Comparison of ENCODE assay signal across 1 cellular context in the genomic region with DNA sequence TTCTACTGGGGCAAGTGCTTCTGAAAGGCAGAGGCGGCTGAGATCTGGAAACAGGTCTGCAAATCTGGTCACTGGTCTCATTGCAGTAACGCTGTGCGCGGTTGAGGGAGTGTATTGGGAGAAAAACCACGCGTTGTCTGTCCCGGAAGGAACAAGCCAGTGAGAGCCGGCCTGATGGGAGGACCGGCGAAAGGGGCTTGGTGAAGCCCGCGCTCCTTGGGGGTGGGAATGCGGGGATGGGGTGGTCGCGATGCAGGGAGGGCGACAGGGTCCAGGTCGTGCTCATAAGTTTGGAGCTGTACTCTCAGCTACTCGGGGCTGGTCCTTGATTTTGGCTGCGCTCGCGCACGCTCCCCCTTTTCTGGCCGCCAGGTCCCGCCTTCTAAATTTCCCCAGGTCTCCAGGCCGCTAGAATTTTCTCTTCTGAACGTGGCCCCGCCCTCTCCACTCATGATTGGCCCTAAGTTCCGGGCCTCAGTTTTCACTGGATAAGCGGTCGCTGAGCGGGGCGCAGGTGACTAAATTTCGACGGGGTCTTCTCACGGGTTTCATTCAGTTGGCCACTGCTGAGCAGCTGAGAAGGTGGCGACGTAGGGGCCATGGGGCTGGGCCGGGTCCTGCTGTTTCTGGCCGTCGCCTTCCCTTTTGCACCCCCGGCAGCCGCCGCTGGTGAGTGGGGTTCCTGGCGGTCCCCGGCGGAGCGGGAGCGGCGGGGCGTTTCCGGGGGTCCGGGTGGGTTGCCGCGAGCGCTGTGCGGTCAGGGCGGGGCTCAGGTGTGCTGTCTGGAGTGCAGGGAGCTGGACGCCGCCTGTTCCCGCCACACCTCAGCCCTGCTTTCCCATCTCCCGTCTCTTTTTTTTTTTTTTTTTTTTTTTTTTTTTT.
TF ChIP-seq lines count a peak whose summit lies in the region.

A gene (plus strand): TSS at position 551 of the 882 bp plus-strand sequence. CDS start 49 bp downstream, at position 600.

TF ChIP-seq in HEK293, 187 proteins besides CTCF, POLR2A, EP300 and RAD21 (continued from another document and continues in another):
- TF ChIP-seq, protein P1, sequence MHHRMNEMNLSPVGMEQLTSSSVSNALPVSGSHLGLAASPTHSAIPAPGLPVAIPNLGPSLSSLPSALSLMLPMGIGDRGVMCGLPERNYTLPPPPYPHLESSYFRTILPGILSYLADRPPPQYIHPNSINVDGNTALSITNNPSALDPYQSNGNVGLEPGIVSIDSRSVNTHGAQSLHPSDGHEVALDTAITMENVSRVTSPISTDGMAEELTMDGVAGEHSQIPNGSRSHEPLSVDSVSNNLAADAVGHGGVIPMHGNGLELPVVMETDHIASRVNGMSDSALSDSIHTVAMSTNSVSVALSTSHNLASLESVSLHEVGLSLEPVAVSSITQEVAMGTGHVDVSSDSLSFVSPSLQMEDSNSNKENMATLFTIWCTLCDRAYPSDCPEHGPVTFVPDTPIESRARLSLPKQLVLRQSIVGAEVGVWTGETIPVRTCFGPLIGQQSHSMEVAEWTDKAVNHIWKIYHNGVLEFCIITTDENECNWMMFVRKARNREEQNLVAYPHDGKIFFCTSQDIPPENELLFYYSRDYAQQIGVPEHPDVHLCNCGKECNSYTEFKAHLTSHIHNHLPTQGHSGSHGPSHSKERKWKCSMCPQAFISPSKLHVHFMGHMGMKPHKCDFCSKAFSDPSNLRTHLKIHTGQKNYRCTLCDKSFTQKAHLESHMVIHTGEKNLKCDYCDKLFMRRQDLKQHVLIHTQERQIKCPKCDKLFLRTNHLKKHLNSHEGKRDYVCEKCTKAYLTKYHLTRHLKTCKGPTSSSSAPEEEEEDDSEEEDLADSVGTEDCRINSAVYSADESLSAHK (tag by site-specific recombination; IDR thresholded peaks at IDR 0.05) = no peak
- TF ChIP-seq ZNF600 (tag by site-specific recombination; IDR thresholded peaks at IDR 0.05) = no peak
- no peak for TF ChIP-seq ZBTB21 (tag by site-specific recombination; IDR thresholded peaks at IDR 0.05)
- TF ChIP-seq ZNF274 (IDR thresholded peaks at IDR 0.05; ENCODE audit: low read length) = no peak
- TF ChIP-seq ZNF274 (tag by site-specific recombination; IDR thresholded peaks at IDR 0.05; ENCODE audit: borderline replicate concordance) = no peak
- TF ChIP-seq ZNF585B (tag by site-specific recombination; IDR thresholded peaks at IDR 0.05) = no peak
- peak; percentile 39; the same call in 1 of the 2 replicates for TF ChIP-seq KLF16 (tag by site-specific recombination; IDR thresholded peaks at IDR 0.05)
- TF ChIP-seq ZNF48 (tag by site-specific recombination; IDR thresholded peaks at IDR 0.05) = no peak
- 0 out of 2 replicates have a peak, but pooled peaks have one; percentile 56 for TF ChIP-seq KLF8 (tag by site-specific recombination; IDR thresholded peaks at IDR 0.05)
- TF ChIP-seq GLIS1 (tag by site-specific recombination; IDR thresholded peaks at IDR 0.05) = peak; percentile 38; the same call in 1 of the 2 replicates
- TF ChIP-seq, protein P2, sequence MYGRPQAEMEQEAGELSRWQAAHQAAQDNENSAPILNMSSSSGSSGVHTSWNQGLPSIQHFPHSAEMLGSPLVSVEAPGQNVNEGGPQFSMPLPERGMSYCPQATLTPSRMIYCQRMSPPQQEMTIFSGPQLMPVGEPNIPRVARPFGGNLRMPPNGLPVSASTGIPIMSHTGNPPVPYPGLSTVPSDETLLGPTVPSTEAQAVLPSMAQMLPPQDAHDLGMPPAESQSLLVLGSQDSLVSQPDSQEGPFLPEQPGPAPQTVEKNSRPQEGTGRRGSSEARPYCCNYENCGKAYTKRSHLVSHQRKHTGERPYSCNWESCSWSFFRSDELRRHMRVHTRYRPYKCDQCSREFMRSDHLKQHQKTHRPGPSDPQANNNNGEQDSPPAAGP (tag by site-specific recombination; IDR thresholded peaks at IDR 0.05) = no peak
- TF ChIP-seq ZNF530 (tag by site-specific recombination; IDR thresholded peaks at IDR 0.05; ENCODE audit: low read depth) = no peak
- TF ChIP-seq, protein P3, sequence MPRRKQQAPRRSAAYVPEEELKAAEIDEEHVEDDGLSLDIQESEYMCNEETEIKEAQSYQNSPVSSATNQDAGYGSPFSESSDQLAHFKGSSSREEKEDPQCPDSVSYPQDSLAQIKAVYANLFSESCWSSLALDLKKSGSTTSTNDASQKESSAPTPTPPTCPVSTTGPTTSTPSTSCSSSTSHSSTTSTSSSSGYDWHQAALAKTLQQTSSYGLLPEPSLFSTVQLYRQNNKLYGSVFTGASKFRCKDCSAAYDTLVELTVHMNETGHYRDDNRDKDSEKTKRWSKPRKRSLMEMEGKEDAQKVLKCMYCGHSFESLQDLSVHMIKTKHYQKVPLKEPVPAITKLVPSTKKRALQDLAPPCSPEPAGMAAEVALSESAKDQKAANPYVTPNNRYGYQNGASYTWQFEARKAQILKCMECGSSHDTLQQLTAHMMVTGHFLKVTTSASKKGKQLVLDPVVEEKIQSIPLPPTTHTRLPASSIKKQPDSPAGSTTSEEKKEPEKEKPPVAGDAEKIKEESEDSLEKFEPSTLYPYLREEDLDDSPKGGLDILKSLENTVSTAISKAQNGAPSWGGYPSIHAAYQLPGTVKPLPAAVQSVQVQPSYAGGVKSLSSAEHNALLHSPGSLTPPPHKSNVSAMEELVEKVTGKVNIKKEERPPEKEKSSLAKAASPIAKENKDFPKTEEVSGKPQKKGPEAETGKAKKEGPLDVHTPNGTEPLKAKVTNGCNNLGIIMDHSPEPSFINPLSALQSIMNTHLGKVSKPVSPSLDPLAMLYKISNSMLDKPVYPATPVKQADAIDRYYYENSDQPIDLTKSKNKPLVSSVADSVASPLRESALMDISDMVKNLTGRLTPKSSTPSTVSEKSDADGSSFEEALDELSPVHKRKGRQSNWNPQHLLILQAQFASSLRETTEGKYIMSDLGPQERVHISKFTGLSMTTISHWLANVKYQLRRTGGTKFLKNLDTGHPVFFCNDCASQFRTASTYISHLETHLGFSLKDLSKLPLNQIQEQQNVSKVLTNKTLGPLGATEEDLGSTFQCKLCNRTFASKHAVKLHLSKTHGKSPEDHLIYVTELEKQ (tag by site-specific recombination; IDR thresholded peaks at IDR 0.05; ENCODE audit: borderline replicate concordance) = no peak
- TF ChIP-seq ZNF350 (tag by site-specific recombination; IDR thresholded peaks at IDR 0.05) = no peak
- peak; percentile 99 for TF ChIP-seq ZXDB (tag by site-specific recombination; IDR thresholded peaks at IDR 0.05)
- TF ChIP-seq ZNF521 (tag by site-specific recombination; IDR thresholded peaks at IDR 0.05) = no peak
- TF ChIP-seq ZNF174 (tag by site-specific recombination; IDR thresholded peaks at IDR 0.05) = no peak
- TF ChIP-seq, protein P4, sequence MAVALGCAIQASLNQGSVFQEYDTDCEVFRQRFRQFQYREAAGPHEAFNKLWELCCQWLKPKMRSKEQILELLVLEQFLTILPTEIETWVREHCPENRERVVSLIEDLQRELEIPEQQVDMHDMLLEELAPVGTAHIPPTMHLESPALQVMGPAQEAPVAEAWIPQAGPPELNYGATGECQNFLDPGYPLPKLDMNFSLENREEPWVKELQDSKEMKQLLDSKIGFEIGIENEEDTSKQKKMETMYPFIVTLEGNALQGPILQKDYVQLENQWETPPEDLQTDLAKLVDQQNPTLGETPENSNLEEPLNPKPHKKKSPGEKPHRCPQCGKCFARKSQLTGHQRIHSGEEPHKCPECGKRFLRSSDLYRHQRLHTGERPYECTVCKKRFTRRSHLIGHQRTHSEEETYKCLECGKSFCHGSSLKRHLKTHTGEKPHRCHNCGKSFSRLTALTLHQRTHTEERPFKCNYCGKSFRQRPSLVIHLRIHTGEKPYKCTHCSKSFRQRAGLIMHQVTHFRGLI (tag by site-specific recombination; IDR thresholded peaks at IDR 0.05) = peak; percentile 81
- no peak; the same call in none of the 2 replicates for TF ChIP-seq GLIS2 (tag by site-specific recombination; IDR thresholded peaks at IDR 0.05)
- no peak for TF ChIP-seq ZNF416 (tag by site-specific recombination; IDR thresholded peaks at IDR 0.05)
- 0 out of 2 replicates have a peak, but pooled peaks have one; percentile 36 for TF ChIP-seq ZSCAN23 (tag by site-specific recombination; IDR thresholded peaks at IDR 0.05)
- TF ChIP-seq, protein P5, sequence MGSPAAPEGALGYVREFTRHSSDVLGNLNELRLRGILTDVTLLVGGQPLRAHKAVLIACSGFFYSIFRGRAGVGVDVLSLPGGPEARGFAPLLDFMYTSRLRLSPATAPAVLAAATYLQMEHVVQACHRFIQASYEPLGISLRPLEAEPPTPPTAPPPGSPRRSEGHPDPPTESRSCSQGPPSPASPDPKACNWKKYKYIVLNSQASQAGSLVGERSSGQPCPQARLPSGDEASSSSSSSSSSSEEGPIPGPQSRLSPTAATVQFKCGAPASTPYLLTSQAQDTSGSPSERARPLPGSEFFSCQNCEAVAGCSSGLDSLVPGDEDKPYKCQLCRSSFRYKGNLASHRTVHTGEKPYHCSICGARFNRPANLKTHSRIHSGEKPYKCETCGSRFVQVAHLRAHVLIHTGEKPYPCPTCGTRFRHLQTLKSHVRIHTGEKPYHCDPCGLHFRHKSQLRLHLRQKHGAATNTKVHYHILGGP (tag by site-specific recombination; IDR thresholded peaks at IDR 0.05) = no peak
- TF ChIP-seq OSR2 (tag by site-specific recombination; IDR thresholded peaks at IDR 0.05) = 0 out of 2 replicates have a peak, but pooled peaks have one; percentile 20
- TF ChIP-seq ZNF184 (tag by site-specific recombination; IDR thresholded peaks at IDR 0.05) = no peak; the same call in 1 of the 2 replicates
- TF ChIP-seq ZBTB7A (tag by site-specific recombination; IDR thresholded peaks at IDR 0.05; ENCODE audit: low read depth) = peak; percentile 71; the same call in 1 of the 2 replicates
- TF ChIP-seq ZNF623 (tag by site-specific recombination; IDR thresholded peaks at IDR 0.05) = no peak
- TF ChIP-seq, protein P6, sequence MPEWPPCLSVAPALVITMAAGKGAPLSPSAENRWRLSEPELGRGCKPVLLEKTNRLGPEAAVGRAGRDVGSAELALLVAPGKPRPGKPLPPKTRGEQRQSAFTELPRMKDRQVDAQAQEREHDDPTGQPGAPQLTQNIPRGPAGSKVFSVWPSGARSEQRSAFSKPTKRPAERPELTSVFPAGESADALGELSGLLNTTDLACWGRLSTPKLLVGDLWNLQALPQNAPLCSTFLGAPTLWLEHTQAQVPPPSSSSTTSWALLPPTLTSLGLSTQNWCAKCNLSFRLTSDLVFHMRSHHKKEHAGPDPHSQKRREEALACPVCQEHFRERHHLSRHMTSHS (tag by site-specific recombination; IDR thresholded peaks at IDR 0.05) = no peak
- no peak for TF ChIP-seq OVOL3 (tag by site-specific recombination; IDR thresholded peaks at IDR 0.05)
- TF ChIP-seq ZNF660 (tag by site-specific recombination; IDR thresholded peaks at IDR 0.05) = peak; percentile 20; the same call in 1 of the 2 replicates
- no peak for TF ChIP-seq ZFP37 (tag by site-specific recombination; IDR thresholded peaks at IDR 0.05)
- peak; percentile 47; the same call in 1 of the 2 replicates for TF ChIP-seq ZBTB20 (tag by site-specific recombination; IDR thresholded peaks at IDR 0.05)
- TF ChIP-seq, protein P7, sequence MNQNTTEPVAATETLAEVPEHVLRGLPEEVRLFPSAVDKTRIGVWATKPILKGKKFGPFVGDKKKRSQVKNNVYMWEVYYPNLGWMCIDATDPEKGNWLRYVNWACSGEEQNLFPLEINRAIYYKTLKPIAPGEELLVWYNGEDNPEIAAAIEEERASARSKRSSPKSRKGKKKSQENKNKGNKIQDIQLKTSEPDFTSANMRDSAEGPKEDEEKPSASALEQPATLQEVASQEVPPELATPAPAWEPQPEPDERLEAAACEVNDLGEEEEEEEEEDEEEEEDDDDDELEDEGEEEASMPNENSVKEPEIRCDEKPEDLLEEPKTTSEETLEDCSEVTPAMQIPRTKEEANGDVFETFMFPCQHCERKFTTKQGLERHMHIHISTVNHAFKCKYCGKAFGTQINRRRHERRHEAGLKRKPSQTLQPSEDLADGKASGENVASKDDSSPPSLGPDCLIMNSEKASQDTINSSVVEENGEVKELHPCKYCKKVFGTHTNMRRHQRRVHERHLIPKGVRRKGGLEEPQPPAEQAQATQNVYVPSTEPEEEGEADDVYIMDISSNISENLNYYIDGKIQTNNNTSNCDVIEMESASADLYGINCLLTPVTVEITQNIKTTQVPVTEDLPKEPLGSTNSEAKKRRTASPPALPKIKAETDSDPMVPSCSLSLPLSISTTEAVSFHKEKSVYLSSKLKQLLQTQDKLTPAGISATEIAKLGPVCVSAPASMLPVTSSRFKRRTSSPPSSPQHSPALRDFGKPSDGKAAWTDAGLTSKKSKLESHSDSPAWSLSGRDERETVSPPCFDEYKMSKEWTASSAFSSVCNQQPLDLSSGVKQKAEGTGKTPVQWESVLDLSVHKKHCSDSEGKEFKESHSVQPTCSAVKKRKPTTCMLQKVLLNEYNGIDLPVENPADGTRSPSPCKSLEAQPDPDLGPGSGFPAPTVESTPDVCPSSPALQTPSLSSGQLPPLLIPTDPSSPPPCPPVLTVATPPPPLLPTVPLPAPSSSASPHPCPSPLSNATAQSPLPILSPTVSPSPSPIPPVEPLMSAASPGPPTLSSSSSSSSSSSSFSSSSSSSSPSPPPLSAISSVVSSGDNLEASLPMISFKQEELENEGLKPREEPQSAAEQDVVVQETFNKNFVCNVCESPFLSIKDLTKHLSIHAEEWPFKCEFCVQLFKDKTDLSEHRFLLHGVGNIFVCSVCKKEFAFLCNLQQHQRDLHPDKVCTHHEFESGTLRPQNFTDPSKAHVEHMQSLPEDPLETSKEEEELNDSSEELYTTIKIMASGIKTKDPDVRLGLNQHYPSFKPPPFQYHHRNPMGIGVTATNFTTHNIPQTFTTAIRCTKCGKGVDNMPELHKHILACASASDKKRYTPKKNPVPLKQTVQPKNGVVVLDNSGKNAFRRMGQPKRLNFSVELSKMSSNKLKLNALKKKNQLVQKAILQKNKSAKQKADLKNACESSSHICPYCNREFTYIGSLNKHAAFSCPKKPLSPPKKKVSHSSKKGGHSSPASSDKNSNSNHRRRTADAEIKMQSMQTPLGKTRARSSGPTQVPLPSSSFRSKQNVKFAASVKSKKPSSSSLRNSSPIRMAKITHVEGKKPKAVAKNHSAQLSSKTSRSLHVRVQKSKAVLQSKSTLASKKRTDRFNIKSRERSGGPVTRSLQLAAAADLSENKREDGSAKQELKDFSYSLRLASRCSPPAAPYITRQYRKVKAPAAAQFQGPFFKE (tag by site-specific recombination; IDR thresholded peaks at IDR 0.05; ENCODE audit: borderline replicate concordance) = no peak
- TF ChIP-seq, protein P8, sequence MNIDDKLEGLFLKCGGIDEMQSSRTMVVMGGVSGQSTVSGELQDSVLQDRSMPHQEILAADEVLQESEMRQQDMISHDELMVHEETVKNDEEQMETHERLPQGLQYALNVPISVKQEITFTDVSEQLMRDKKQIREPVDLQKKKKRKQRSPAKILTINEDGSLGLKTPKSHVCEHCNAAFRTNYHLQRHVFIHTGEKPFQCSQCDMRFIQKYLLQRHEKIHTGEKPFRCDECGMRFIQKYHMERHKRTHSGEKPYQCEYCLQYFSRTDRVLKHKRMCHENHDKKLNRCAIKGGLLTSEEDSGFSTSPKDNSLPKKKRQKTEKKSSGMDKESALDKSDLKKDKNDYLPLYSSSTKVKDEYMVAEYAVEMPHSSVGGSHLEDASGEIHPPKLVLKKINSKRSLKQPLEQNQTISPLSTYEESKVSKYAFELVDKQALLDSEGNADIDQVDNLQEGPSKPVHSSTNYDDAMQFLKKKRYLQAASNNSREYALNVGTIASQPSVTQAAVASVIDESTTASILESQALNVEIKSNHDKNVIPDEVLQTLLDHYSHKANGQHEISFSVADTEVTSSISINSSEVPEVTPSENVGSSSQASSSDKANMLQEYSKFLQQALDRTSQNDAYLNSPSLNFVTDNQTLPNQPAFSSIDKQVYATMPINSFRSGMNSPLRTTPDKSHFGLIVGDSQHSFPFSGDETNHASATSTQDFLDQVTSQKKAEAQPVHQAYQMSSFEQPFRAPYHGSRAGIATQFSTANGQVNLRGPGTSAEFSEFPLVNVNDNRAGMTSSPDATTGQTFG (tag by site-specific recombination; IDR thresholded peaks at IDR 0.05; ENCODE audit: borderline replicate concordance) = no peak
- no peak for TF ChIP-seq ZNF843 (tag by site-specific recombination; IDR thresholded peaks at IDR 0.05)
